ENCODE assay signal across 23 cellular contexts in genomic region chr1:9218917-9219316, GRCh38. TPM values are rescaled to one million over a fixed set of nuclear protein-coding genes. Genes with fewer than 3 reads are reported as not detected.
DNase-seq lines count a peak whose midpoint lies in the region; ATAC-seq, FAIRE-seq and TF ChIP-seq lines count a peak whose summit lies in the region.
"Had no signal": no experiment of that assay in that cellular context is flagged by ENCODE, and none has a peak within 500 bp of the region (broad histone marks: within the 10 kb centered on the region; RNA-seq: fewer than 3 reads in every experiment).

No MANE protein-coding gene starts in this region.

- H3K9me3 ChIP-seq in K562 (replicated peaks; ENCODE audit: control insufficient read depth, insufficient read depth, low read depth, low read length) (no peaks in the 10 kb centered on the region), neural progenitor cell (ENCODE audit: low read depth) (no peaks in the 10 kb centered on the region)
- H3K9me3 ChIP-seq: A549, Caco-2 had no signal

- TF ChIP-seq POLR2A in GM12891 (IDR thresholded peaks at IDR 0.05; ENCODE audit: low read depth, low read length), result no peak
- no peak for TF ChIP-seq POLR2A in K562 (conservative IDR thresholded peaks at IDR 0.05)

- POLR2A ChIA-PET in WTC11 (lab: Charles Lee) (no interaction called here), K562 (lab: Yijun Ruan, JAX) (no interaction called here)
- POLR2A ChIA-PET in activated CD8-positive, alpha-beta T cell treated with anti-CD3 and anti-CD28 coated beads for 36 hours (lab: Charles Lee), result no interaction called here

- H3K36me3 Mint-ChIP-seq in WTC11 (peaks cover 4% of the 10 kb centered on the region; the same call in 1 of the 2 replicates), neural progenitor cell (peaks cover 2% of the 10 kb centered on the region)
- no peaks in the 10 kb centered on the region for H3K36me3 Mint-ChIP-seq in activated CD8-positive, alpha-beta T cell treated with anti-CD3 and anti-CD28 coated beads for 36 hours (ENCODE audit: low read depth)
- H3K36me3 Mint-ChIP-seq: CD8-positive, alpha-beta T cell had no signal

- H4K20me1 ChIP-seq in K562 (replicated peaks; ENCODE audit: control insufficient read depth, insufficient read depth, low read length) (no peaks in the 10 kb centered on the region), neural progenitor cell (ENCODE audit: low read depth) (no peaks in the 10 kb centered on the region)
- H4K20me1 ChIP-seq: BLaER1 treated with 17β-estradiol and CSF1 and Interleukin-3, amounts not matched to agents 10 nM and 100 nM had no signal

- no peaks in the 10 kb centered on the region for H3K9me1 ChIP-seq in K562 (ENCODE audit: control insufficient read depth, insufficient read depth, low read length)

- peaks cover 21 to 54% of the 10 kb centered on the region in 2 experiments; a peak in 4 of 5 replicates for H3K27me3 ChIP-seq in K562 (ENCODE audit: control insufficient read depth in 2 of 2, insufficient read depth in 2 of 2, low read length in 2 of 2)
- H3K27me3 ChIP-seq in neural progenitor cell, result no peaks in the 10 kb centered on the region
- H3K27me3 ChIP-seq: BLaER1 treated with 17β-estradiol and CSF1 and Interleukin-3, amounts not matched to agents 10 nM and 100 nM had no signal

- peak; percentile 20 for FAIRE-seq in GM12891 (lab: Jason Lieb, UNC)
- no peak for FAIRE-seq in K562 (lab: Jason Lieb, UNC)
- FAIRE-seq: A549, D721Med, G401.6, GM19239 had no signal

- no peaks in the 10 kb centered on the region for H3F3A ChIP-seq in neural progenitor cell (ENCODE audit: low read depth)

- ATAC-seq in WTC11 (no peak), K562 (no peak), omental fat pad (ENCODE audit: low FRiP score) (no peak)
- no peak for ATAC-seq in activated CD8-positive, alpha-beta T cell treated with anti-CD3 and anti-CD28 coated beads for 36 hours
- ATAC-seq: A549; CD8-positive, alpha-beta T cell had no signal

- in situ Hi-C loops in K562 (cut with MboI), result no loop called here

- DNase-seq in GM12891 (ENCODE audit: insufficient read length, low spot score) (no peak), WTC11 (ENCODE audit: low spot score) (no peak), K562 (ENCODE audit: extremely low read depth in 1 of 4, low spot score in 3 of 4) (no peak), neural progenitor cell (ENCODE audit: low spot score) (no peak), omental fat pad (ENCODE audit: low spot score) (no peak), RKO (ENCODE audit: low spot score) (no peak)
- DNase-seq in activated CD4-positive, CD25-positive, alpha-beta regulatory T cell treated with anti-CD3 and anti-CD28 coated beads, Interleukin-2, amount 50 U/mL, for 72 hours, result no peak
- DNase-seq in activated CD8-positive, alpha-beta T cell treated with anti-CD3 and anti-CD28 coated beads for 36 hours, result no peak
- DNase-seq: AML-193; Caco-2; Calu3; CD4-positive, alpha-beta T cell; CD8-positive, alpha-beta T cell; DMS79 treated with DMSO at 0.1 percent for 48 hours; GF-D8 had no signal

- no peaks in the 10 kb centered on the region; a peak in 1 of 5 replicates for H3K4me1 ChIP-seq in K562 (replicated peaks in 1 of 2; ENCODE audit: control insufficient read depth in 2 of 2, insufficient read depth in 2 of 2, low read length in 2 of 2)
- H3K4me1 ChIP-seq in neural progenitor cell, result peaks cover 4% of the 10 kb centered on the region
- H3K4me1 ChIP-seq: A549; BLaER1 treated with 17β-estradiol and CSF1 and Interleukin-3, amounts not matched to agents 10 nM and 100 nM; Caco-2 had no signal

- TF ChIP-seq EP300 in K562 (IDR thresholded peaks at IDR 0.05; ENCODE audit: low read length), result no peak

- H2AFZ ChIP-seq in K562 (ENCODE audit: low read depth, low read length), result no peak overlapping the region
- no peak overlapping the region for H2AFZ ChIP-seq in neural progenitor cell (replicated peaks)

- H3K4me2 ChIP-seq in K562 (ENCODE audit: insufficient read depth, low read length) (no peak overlapping the region), neural progenitor cell (no peak overlapping the region)
- H3K4me2 ChIP-seq: A549; BLaER1 treated with 17β-estradiol and CSF1 and Interleukin-3, amounts not matched to agents 10 nM and 100 nM had no signal

- no peak overlapping the region for H3K4me3 ChIP-seq in K562
- no peak overlapping the region for H3K4me3 ChIP-seq in neural progenitor cell
- H3K4me3 ChIP-seq: A549; BLaER1 treated with 17β-estradiol and CSF1 and Interleukin-3, amounts not matched to agents 10 nM and 100 nM had no signal

- intact Hi-C loops in K562 (cut with micrococcal nuclease), result no loop called here
- intact Hi-C loops in activated CD8-positive, alpha-beta T cell treated with anti-CD3 and anti-CD28 coated beads for 36 hours (cut with micrococcal nuclease), result no loop called here

- H3K79me2 ChIP-seq in K562 (ENCODE audit: control insufficient read depth, insufficient read depth, low read length) (no peaks in the 10 kb centered on the region), neural progenitor cell (ENCODE audit: low read depth) (no peaks in the 10 kb centered on the region)

- H3K27me3 Mint-ChIP-seq in WTC11 (ENCODE audit: low read depth) (no peaks in the 10 kb centered on the region; the same call in 1 of the 2 replicates), neural progenitor cell (ENCODE audit: insufficient read depth, low read depth) (peaks cover 14% of the 10 kb centered on the region)
- no peaks in the 10 kb centered on the region for H3K27me3 Mint-ChIP-seq in activated CD8-positive, alpha-beta T cell treated with anti-CD3 and anti-CD28 coated beads for 36 hours
- H3K27me3 Mint-ChIP-seq: CD4-positive, alpha-beta T cell had no signal

- no TSS peak for BruUV-seq in K562 (replicated peaks; lab: Mats Ljungman, UMichigan)

- H3K4me3 Mint-ChIP-seq in WTC11 (no peak overlapping the region), neural progenitor cell (peak overlapping the region; percentile 16)
- H3K4me3 Mint-ChIP-seq in activated CD8-positive, alpha-beta T cell treated with anti-CD3 and anti-CD28 coated beads for 36 hours, result no peak overlapping the region
- H3K4me3 Mint-ChIP-seq: B cell; CD4-positive, alpha-beta T cell; CD8-positive, alpha-beta T cell had no signal

- 19% methylated on average over 5 of the region's 5 CpGs for WGBS in K562 (ENCODE audit: insufficient coverage, low coverage, missing lambda C conversion rate)

- H3K9me3 Mint-ChIP-seq in WTC11 (peaks cover 13% of the 10 kb centered on the region), neural progenitor cell (peaks cover 2% of the 10 kb centered on the region)
- no peaks in the 10 kb centered on the region for H3K9me3 Mint-ChIP-seq in activated CD8-positive, alpha-beta T cell treated with anti-CD3 and anti-CD28 coated beads for 36 hours
- H3K9me3 Mint-ChIP-seq: CD4-positive, alpha-beta T cell; CD8-positive, alpha-beta T cell had no signal

- H3K27ac ChIP-seq in K562 (ENCODE audit: extremely low read depth, low read depth, low read length) (no peak overlapping the region), neural progenitor cell (no peak overlapping the region)
- H3K27ac ChIP-seq: 22Rv1; A549; BLaER1 treated with 17β-estradiol and CSF1 and Interleukin-3, amounts not matched to agents 10 nM and 100 nM; C4-2B had no signal

- CTCF ChIA-PET in WTC11 (lab: Charles Lee) (interaction anchor here (0.9 to 2.1 kb wide), 2 partner anchors 31 to 59 kb away, joined by 3 to 9 read pairs; no protein-coding TSS in a partner anchor), K562 (lab: Yijun Ruan, JAX; ENCODE audit: low intra/inter-chr PET ratio) (no interaction called here)
- CTCF ChIA-PET in activated CD8-positive, alpha-beta T cell treated with anti-CD3 and anti-CD28 coated beads for 36 hours (lab: Charles Lee), result interaction anchor here (1.6 kb wide), 1 partner anchor 108 kb away, joined by 5 read pairs; no protein-coding TSS in a partner anchor

- H3K36me3 ChIP-seq in K562 (ENCODE audit: control insufficient read depth, insufficient read depth, low read length) (no peaks in the 10 kb centered on the region), neural progenitor cell (no peaks in the 10 kb centered on the region)
- H3K36me3 ChIP-seq: BLaER1 treated with 17β-estradiol and CSF1 and Interleukin-3, amounts not matched to agents 10 nM and 100 nM had no signal

- H3K9ac ChIP-seq in K562 (ENCODE audit: insufficient read depth in 1 of 2, low read depth in 2 of 2, low read length in 2 of 2) (no peak overlapping the region), neural progenitor cell (no peak overlapping the region)
- H3K9ac ChIP-seq: BLaER1 treated with 17β-estradiol and CSF1 and Interleukin-3, amounts not matched to agents 10 nM and 100 nM had no signal

- H3K27ac Mint-ChIP-seq in WTC11 (no peak overlapping the region), neural progenitor cell (no peak overlapping the region)
- no peak overlapping the region for H3K27ac Mint-ChIP-seq in activated CD8-positive, alpha-beta T cell treated with anti-CD3 and anti-CD28 coated beads for 36 hours
- H3K27ac Mint-ChIP-seq: B cell; CD4-positive, alpha-beta T cell; CD8-positive, alpha-beta T cell had no signal

- H3K4me1 Mint-ChIP-seq in WTC11 (peaks cover 6% of the 10 kb centered on the region), neural progenitor cell (no peaks in the 10 kb centered on the region)
- H3K4me1 Mint-ChIP-seq in activated CD8-positive, alpha-beta T cell treated with anti-CD3 and anti-CD28 coated beads for 36 hours (ENCODE audit: low read depth), result no peaks in the 10 kb centered on the region
- H3K4me1 Mint-ChIP-seq: B cell had no signal

- TF ChIP-seq CTCF in WTC11 (IDR thresholded peaks at IDR 0.05) (no peak), K562 (IDR thresholded peaks at IDR 0.05 in 2 of 3, conservative IDR thresholded peaks at IDR 0.05 in 1 of 3; ENCODE audit: insufficient read depth in 2 of 3, low read depth in 1 of 3, low read length in 3 of 3) (no peak), neural progenitor cell (IDR thresholded peaks at IDR 0.05) (no peak), omental fat pad (IDR thresholded peaks at IDR 0.05) (no peak)
- TF ChIP-seq CTCF in activated CD8-positive, alpha-beta T cell treated with anti-CD3 and anti-CD28 coated beads for 36 hours (IDR thresholded peaks at IDR 0.05), result no peak

- no peak for TF ChIP-seq RAD21 in K562 (CRISPR knock-in tag; conservative IDR thresholded peaks at IDR 0.05 in 1 of 2, IDR thresholded peaks at IDR 0.05 in 1 of 2)

RNA-seq across cellular contexts. Expression of gene H6PD, which starts 15.7 kb away (rescaled TPM):
- polyA plus RNA-seq in GM12891 (2012; ENCODE audit: low read depth, missing spikeins), result 8.7 TPM
- total RNA-seq in WTC11 (2021) (7.4 to 7.9 TPM (median 7.8 TPM) in 3 replicates), K562 (2014; rRNA removed) (1.0 and 1.5 TPM in 2 replicates), K562 (2014; rRNA removed; fragmentation: Illumina TruSeq; extraction: Trizol) (0.84 and 1.2 TPM in 2 replicates), K562 (2015; rRNA removed; fragmentation: Illumina TruSeq; extraction: Trizol) (1.5 and 1.7 TPM in 2 replicates), K562 (2021) (1.8 and 2.5 TPM in 2 replicates), neural progenitor cell (ENCODE audit: low replicate concordance) (6.0 and 15.2 TPM in 2 replicates), omental fat pad (100 to 1,000 TPM in 1 of 4 donors, 10 to 100 TPM in 3; 75.5 to 142 (median 82.7) TPM)
- 1.6 and 4.4 TPM in 2 replicates for total RNA-seq in K562 (2011; cell fraction: chromatin; rRNA removed; ENCODE audit: low replicate concordance)
- total RNA-seq in K562 (2011; cell fraction: nucleolus; rRNA removed), result 3.2 and 3.8 TPM in 2 replicates
- total RNA-seq in K562 (2011; cell fraction: nucleoplasm; rRNA removed), result 3.3 and 3.5 TPM in 2 replicates
- polyA plus RNA-seq in K562 (2011; rRNA removed) (0.82 and 1.9 TPM in 2 replicates), K562 (2014; fragmentation: Illumina TruSeq; extraction: Trizol) (0.95 and 1.1 TPM in 2 replicates), K562 (2014; fragmentation: Nextera tagmentation; extraction: Ambion mirVana) (under 1 TPM; 0.04 to 0.08 TPM), K562 (2014; rRNA removed) (1.1 and 1.2 TPM in 2 replicates)
- 1.4 and 1.8 TPM in 2 replicates for polyA plus RNA-seq in K562 (2011; cell fraction: cytosol; rRNA removed)
- 1.7 and 1.8 TPM in 2 replicates for polyA plus RNA-seq in K562 (2011; cell fraction: nucleus; rRNA removed)
- 1.5 and 6.3 TPM in 2 replicates for polyA plus RNA-seq in K562 (2012)
- 0.95 and 1.0 TPM in 2 replicates for polyA minus RNA-seq in K562 (2011; rRNA and poly(A)+ RNA removed)
- 1.7 and 2.8 TPM in 2 replicates for polyA minus RNA-seq in K562 (2011; cell fraction: cytosol; rRNA and poly(A)+ RNA removed)
- polyA minus RNA-seq in K562 (2011; cell fraction: nucleus; rRNA and poly(A)+ RNA removed), result 0.81 and 1.00 TPM in 2 replicates
- total RNA-seq in activated CD8-positive, alpha-beta T cell treated with anti-CD3 and anti-CD28 coated beads for 36 hours, result 1 to 10 TPM; 7.5 to 7.8 TPM
